ENCODE assay signal across 9 cellular contexts in genomic region chr11:46352063-46352841, GRCh38. TPM values are rescaled to one million over a fixed set of nuclear protein-coding genes. Genes with fewer than 3 reads are reported as not detected.
DNase-seq lines count a peak whose midpoint lies in the region; ATAC-seq and TF ChIP-seq lines count a peak whose summit lies in the region.
"Had no signal": no experiment of that assay in that cellular context is flagged by ENCODE, and none has a peak within 500 bp of the region (broad histone marks: within the 10 kb centered on the region; RNA-seq: fewer than 3 reads in every experiment).

No MANE protein-coding gene starts in this region.

- H3K4me1 ChIP-seq in cardiac muscle cell (ENCODE audit: low read depth) (peaks cover 29% of the 10 kb centered on the region), skeletal muscle tissue (ENCODE audit: control insufficient read depth in 3 of 3, insufficient read depth in 3 of 3, low read length in 3 of 3) (peaks cover 35 to 41% (median 39%) of the 10 kb centered on the region in 3 donors)

- H3K27me3 Mint-ChIP-seq in activated naive CD4-positive, alpha-beta T cell treated with anti-CD3 and anti-CD28 coated beads, Interleukin-2, amount 10 ng/mL, durations not matched to agents 7 days and 5 days = no peaks in the 10 kb centered on the region
- H3K27me3 Mint-ChIP-seq: activated B cell treated with CpG ODN at 0.5 μM for 24 hours had no signal

- TF ChIP-seq CTCF in GM13976 (IDR thresholded peaks at IDR 0.05; ENCODE audit: borderline replicate concordance, control extremely low read depth, extremely low read depth, insufficient read depth, missing control alignments) = peak; percentile 93
- peak; percentile 85 for TF ChIP-seq CTCF in cardiac muscle cell (IDR thresholded peaks at IDR 0.05; ENCODE audit: low read depth, low read length)

- H3K4me3 Mint-ChIP-seq in activated naive CD4-positive, alpha-beta T cell treated with anti-CD3 and anti-CD28 coated beads, Interleukin-2, amount 10 ng/mL, durations not matched to agents 7 days and 5 days = peak overlapping the region; percentile 69
- H3K4me3 Mint-ChIP-seq: activated B cell treated with CpG ODN at 0.5 μM for 24 hours had no signal

- H3K27ac ChIP-seq in cardiac muscle cell (no peak overlapping the region), skeletal muscle tissue (ENCODE audit: low read depth, low read length) (peak overlapping the region; percentile 55)

- H3K4me3 ChIP-seq in cardiac muscle cell = no peak overlapping the region
- peak overlapping the region; percentile 38 to 67 (median 65) for H3K4me3 ChIP-seq in skeletal muscle tissue (ENCODE audit: low read length in 3 of 3)

- H3K9me3 ChIP-seq in cardiac muscle cell (ENCODE audit: low read depth) (no peaks in the 10 kb centered on the region), skeletal muscle tissue (ENCODE audit: control insufficient read depth in 3 of 3, low read length in 3 of 3) (no peaks in the 10 kb centered on the region)

- ATAC-seq in HG03025 (IDR thresholded peaks at IDR 0.05; ENCODE audit: low FRiP score, unreplicated experiment) = no peak
- ATAC-seq in GM18873 (IDR thresholded peaks at IDR 0.05; ENCODE audit: low FRiP score, unreplicated experiment) = no peak

- H3K36me3 ChIP-seq in cardiac muscle cell (no peaks in the 10 kb centered on the region), skeletal muscle tissue (ENCODE audit: control insufficient read depth in 3 of 3, insufficient read depth in 3 of 3, low read length in 3 of 3) (peaks cover 0 to 4% (median 0%) of the 10 kb centered on the region in 3 donors)

- peaks cover 48% of the 10 kb centered on the region for H3K36me3 Mint-ChIP-seq in activated naive CD4-positive, alpha-beta T cell treated with anti-CD3 and anti-CD28 coated beads, Interleukin-2, amount 10 ng/mL, durations not matched to agents 7 days and 5 days

- peak; percentile 75 for DNase-seq in GM13976 (ENCODE audit: low spot score)
- peak; percentile 56 for DNase-seq in SK-MEL-5 (ENCODE audit: low read depth, low spot score)
- DNase-seq in activated naive CD4-positive, alpha-beta T cell treated with anti-CD3 and anti-CD28 coated beads, Interleukin-2, amount 10 ng/mL, durations not matched to agents 7 days and 5 days = peak; percentile 82
- peak; percentile 65 to 70 for DNase-seq in cardiac muscle cell (ENCODE audit: low read depth in 1 of 2, low spot score in 1 of 2)
- DNase-seq in NCI-H1105 treated with DMSO at 0.1 percent for 48 hours (lab: John Stamatoyannopoulos, UW) = no peak
- DNase-seq: activated B cell treated with CpG ODN at 0.5 μM for 24 hours had no signal

- no peaks in the 10 kb centered on the region for H3K9me3 Mint-ChIP-seq in activated naive CD4-positive, alpha-beta T cell treated with anti-CD3 and anti-CD28 coated beads, Interleukin-2, amount 10 ng/mL, durations not matched to agents 7 days and 5 days
- H3K9me3 Mint-ChIP-seq: activated B cell treated with CpG ODN at 0.5 μM for 24 hours had no signal

- H3K4me1 Mint-ChIP-seq in activated naive CD4-positive, alpha-beta T cell treated with anti-CD3 and anti-CD28 coated beads, Interleukin-2, amount 10 ng/mL, durations not matched to agents 7 days and 5 days = peaks cover 73% of the 10 kb centered on the region

- in situ Hi-C loops in GM13976 (cut with MboI; ENCODE audit: low sequenced_read_pairs, unreplicated experiment) = no loop called here
- in situ Hi-C loops in SK-MEL-5 (cut with HindIII; ENCODE audit: low pct_unique_long_range_greater_than_20kb, low sequenced_read_pairs) = no loop called here

- H3K27me3 ChIP-seq in cardiac muscle cell (no peaks in the 10 kb centered on the region), skeletal muscle tissue (ENCODE audit: control insufficient read depth in 3 of 3, insufficient read depth in 3 of 3, low read length in 3 of 3) (no peaks in the 10 kb centered on the region)

- CTCF ChIA-PET in activated naive CD4-positive, alpha-beta T cell treated with anti-CD3 and anti-CD28 coated beads, Interleukin-2, amount 10 ng/mL, durations not matched to agents 7 days and 5 days (lab: Charles Lee) = interaction anchor here (0.7 to 7.0 kb wide), 14 partner anchors 10 to 266 kb away, joined by 3 to 255 read pairs (median 5); partner anchors contain the start of gene ATG13

- H3K9ac ChIP-seq in skeletal muscle tissue (ENCODE audit: low read depth in 1 of 3, low read length in 3 of 3) = peak overlapping the region; percentile 65 to 80 (median 69)

- peak overlapping the region; percentile 78 for H3K27ac Mint-ChIP-seq in activated naive CD4-positive, alpha-beta T cell treated with anti-CD3 and anti-CD28 coated beads, Interleukin-2, amount 10 ng/mL, durations not matched to agents 7 days and 5 days
- H3K27ac Mint-ChIP-seq: activated B cell treated with CpG ODN at 0.5 μM for 24 hours had no signal

RNA-seq across cellular contexts. Expression of gene DGKZ, which starts 5.0 kb away (rescaled TPM):
- 23.0 and 27.6 TPM in 2 replicates for total RNA-seq in SK-MEL-5 (2014; rRNA removed; shearing (Covaris generic))
- 69.7 and 79.3 TPM in 2 replicates for polyA plus RNA-seq in SK-MEL-5 (2015; cell fraction: cytosol; rRNA removed)
- polyA plus RNA-seq in SK-MEL-5 (2015; cell fraction: nucleus; rRNA removed) = 137 and 152 TPM in 2 replicates
- total RNA-seq in cardiac muscle cell (81.8 TPM in 2 replicates), skeletal muscle tissue (22.4 TPM)
- 48.3 and 48.5 TPM in 2 replicates for polyA plus RNA-seq in cardiac muscle cell

RNA-seq across cellular contexts. Expression of gene MDK, which starts 29.2 kb away (rescaled TPM):
- total RNA-seq in SK-MEL-5 (2014; rRNA removed; shearing (Covaris generic)) = 3.1 and 4.7 TPM in 2 replicates
- 2.4 and 5.1 TPM in 2 replicates for polyA plus RNA-seq in SK-MEL-5 (2015; cell fraction: cytosol; rRNA removed)
- polyA plus RNA-seq in SK-MEL-5 (2015; cell fraction: nucleus; rRNA removed) = 2.3 and 14.6 TPM in 2 replicates
- total RNA-seq in cardiac muscle cell = 2,973 and 4,339 TPM in 2 replicates
- 3,396 and 3,769 TPM in 2 replicates for polyA plus RNA-seq in cardiac muscle cell
- 28.2 TPM for total RNA-seq in skeletal muscle tissue

RNA-seq across cellular contexts. Expression of gene CHRM4, which starts 39.3 kb away (rescaled TPM):
- total RNA-seq in SK-MEL-5 (2014; rRNA removed; shearing (Covaris generic)) = 1.9 and 2.7 TPM in 2 replicates
- polyA plus RNA-seq in SK-MEL-5 (2015; cell fraction: cytosol; rRNA removed) = 1.6 and 2.2 TPM in 2 replicates
- polyA plus RNA-seq in SK-MEL-5 (2015; cell fraction: nucleus; rRNA removed) = not detected in 2 replicates
- total RNA-seq in cardiac muscle cell (0.51 and 0.56 TPM in 2 replicates), skeletal muscle tissue (not detected)
- not detected in 2 replicates for polyA plus RNA-seq in cardiac muscle cell

Comparison
In these comparisons a context has a peak if more than half of its experiments do, and no peak if none do; other contexts are left out.
1. RNA of gene MDK, which starts 29.2 kb away (total RNA-seq): 2,973 to 4,339 TPM in cardiac muscle cell; 28.2 TPM in skeletal muscle tissue (single experiment) and 3.1 to 4.7 TPM in SK-MEL-5; every median in the first group is over 100 times any median in the second.